33 cellular contexts compared by ENCODE assay signal in genomic region chr6:155412335-155412734, GRCh38. TPM values are rescaled to one million over a fixed set of nuclear protein-coding genes. Genes with fewer than 3 reads are reported as not detected.
DNase-seq lines count a peak whose midpoint lies in the region; ATAC-seq and TF ChIP-seq lines count a peak whose summit lies in the region.
"Had no signal": no experiment of that assay in that cellular context is flagged by ENCODE, and none has a peak within 500 bp of the region (broad histone marks: within the 10 kb centered on the region; RNA-seq: fewer than 3 reads in every experiment).

No MANE protein-coding gene starts in this region.

- H3K27me3 Mint-ChIP-seq in activated CD8-positive, alpha-beta T cell treated with anti-CD3 and anti-CD28 coated beads, Interleukin-2, amount 10 ng/mL, durations not matched to agents 7 days and 5 days (ENCODE audit: low read depth) = no peaks in the 10 kb centered on the region
- H3K27me3 Mint-ChIP-seq: activated B cell treated with CpG ODN at 0.5 μM for 24 hours; activated CD8-positive, alpha-beta memory T cell treated with anti-CD3 and anti-CD28 coated beads, Interleukin-2, amount 10 ng/mL, durations not matched to agents 7 days and 5 days; stimulated activated naive B cell treated with anti-CD40 and anti-IgM and Interleukin-4, amounts not matched to agents 10 μg/mL and 1 μg/mL and 100 μg/mL, for 72 hours had no signal

- H3K27ac Mint-ChIP-seq in activated CD8-positive, alpha-beta T cell treated with anti-CD3 and anti-CD28 coated beads, Interleukin-2, amount 10 ng/mL, durations not matched to agents 7 days and 5 days = no peak overlapping the region
- H3K27ac Mint-ChIP-seq: activated B cell treated with CpG ODN at 0.5 μM for 24 hours; activated CD8-positive, alpha-beta memory T cell treated with anti-CD3 and anti-CD28 coated beads, Interleukin-2, amount 10 ng/mL, durations not matched to agents 7 days and 5 days; activated naive CD4-positive, alpha-beta T cell treated with anti-CD3 and anti-CD28 coated beads for 36 hours; activated T-cell treated with anti-CD3 and anti-CD28 coated beads, Interleukin-2, amount 50 U/mL, for 72 hours; stimulated activated naive B cell treated with anti-CD40 and anti-IgM and Interleukin-4, amounts not matched to agents 10 μg/mL and 1 μg/mL and 100 μg/mL, for 72 hours had no signal

- no peak for ATAC-seq in HG02642 (IDR thresholded peaks at IDR 0.05; ENCODE audit: poor library complexity, unreplicated experiment)
- ATAC-seq in activated CD8-positive, alpha-beta T cell treated with anti-CD3 and anti-CD28 coated beads, Interleukin-2, amount 10 ng/mL, durations not matched to agents 7 days and 5 days = no peak
- ATAC-seq: activated CD8-positive, alpha-beta memory T cell treated with anti-CD3 and anti-CD28 coated beads, Interleukin-2, amount 10 ng/mL, durations not matched to agents 7 days and 5 days; activated T-cell treated with anti-CD3 and anti-CD28 coated beads, Interleukin-2, amount 50 U/mL, for 72 hours; heart left ventricle; pancreas; stimulated activated naive B cell treated with anti-CD40 and anti-IgM and Interleukin-4, amounts not matched to agents 10 μg/mL and 1 μg/mL and 100 μg/mL, for 72 hours had no signal

- no peak overlapping the region for H3K4me2 ChIP-seq in OCI-LY7 (ENCODE audit: low read length)
- H3K4me2 ChIP-seq: BLaER1 treated with 17β-estradiol and CSF1 and Interleukin-3, amounts not matched to agents 10 nM and 100 nM had no signal

- no peak overlapping the region for H2AFZ ChIP-seq in OCI-LY7 (ENCODE audit: low read length)

- no TSS peak for BruUV-seq in OCI-LY7 (replicated peaks; lab: Mats Ljungman, UMichigan)

- no peak overlapping the region for H3K4me3 ChIP-seq in AG10803 (ENCODE audit: low read length)
- H3K4me3 ChIP-seq in HEK293 (ENCODE audit: low read depth, low read length) = no peak overlapping the region
- H3K4me3 ChIP-seq in OCI-LY7 (ENCODE audit: low read depth, low read length, poor library complexity, severe bottlenecking) = no peak overlapping the region
- H3K4me3 ChIP-seq: BLaER1 treated with 17β-estradiol and CSF1 and Interleukin-3, amounts not matched to agents 10 nM and 100 nM; heart left ventricle; lung; pancreas; SJCRH30 had no signal

- H3K4me1 ChIP-seq in HEK293 (ENCODE audit: control insufficient read depth, insufficient read depth, low read length) (no peaks in the 10 kb centered on the region), OCI-LY7 (ENCODE audit: insufficient read depth, low read length, poor library complexity, severe bottlenecking) (peaks cover 4% of the 10 kb centered on the region)
- H3K4me1 ChIP-seq: pancreas, SJCRH30 had no signal

- no peaks in the 10 kb centered on the region for H3K9me3 Mint-ChIP-seq in activated CD8-positive, alpha-beta T cell treated with anti-CD3 and anti-CD28 coated beads, Interleukin-2, amount 10 ng/mL, durations not matched to agents 7 days and 5 days (ENCODE audit: insufficient read depth)
- H3K9me3 Mint-ChIP-seq: activated naive CD4-positive, alpha-beta T cell treated with anti-CD3 and anti-CD28 coated beads for 36 hours; stimulated activated naive B cell treated with anti-CD40 and anti-IgM and Interleukin-4, amounts not matched to agents 10 μg/mL and 1 μg/mL and 100 μg/mL, for 72 hours had no signal

- CTCF ChIA-PET in HEK293 (lab: Yijun Ruan, JAX) = interaction anchor here (0.6 to 1.0 kb wide), 3 partner anchors 78 to 124 kb away, joined by 3 to 4 read pairs (median 3); no protein-coding TSS in a partner anchor
- CTCF ChIA-PET in OCI-LY7 (lab: Charles Lee; ENCODE audit: unreplicated experiment) = no interaction called here
- CTCF ChIA-PET in activated CD8-positive, alpha-beta T cell treated with anti-CD3 and anti-CD28 coated beads, Interleukin-2, amount 10 ng/mL, durations not matched to agents 7 days and 5 days (lab: Charles Lee) = no interaction called here

- no peak overlapping the region for H3K4me3 Mint-ChIP-seq in activated CD8-positive, alpha-beta T cell treated with anti-CD3 and anti-CD28 coated beads, Interleukin-2, amount 10 ng/mL, durations not matched to agents 7 days and 5 days
- H3K4me3 Mint-ChIP-seq: activated B cell treated with CpG ODN at 0.5 μM for 24 hours; activated CD8-positive, alpha-beta memory T cell treated with anti-CD3 and anti-CD28 coated beads, Interleukin-2, amount 10 ng/mL, durations not matched to agents 7 days and 5 days; activated naive CD4-positive, alpha-beta T cell treated with anti-CD3 and anti-CD28 coated beads for 36 hours; activated T-cell treated with anti-CD3 and anti-CD28 coated beads, Interleukin-2, amount 50 U/mL, for 72 hours; nephron progenitor cell; stimulated activated naive B cell treated with anti-CD40 and anti-IgM and Interleukin-4, amounts not matched to agents 10 μg/mL and 1 μg/mL and 100 μg/mL, for 72 hours had no signal

- no peaks in the 10 kb centered on the region for H3K36me3 Mint-ChIP-seq in activated CD8-positive, alpha-beta T cell treated with anti-CD3 and anti-CD28 coated beads, Interleukin-2, amount 10 ng/mL, durations not matched to agents 7 days and 5 days (ENCODE audit: low read depth)
- H3K36me3 Mint-ChIP-seq: activated CD8-positive, alpha-beta memory T cell treated with anti-CD3 and anti-CD28 coated beads, Interleukin-2, amount 10 ng/mL, durations not matched to agents 7 days and 5 days; stimulated activated naive B cell treated with anti-CD40 and anti-IgM and Interleukin-4, amounts not matched to agents 10 μg/mL and 1 μg/mL and 100 μg/mL, for 72 hours had no signal

- H3K9me3 ChIP-seq in HEK293 (ENCODE audit: control insufficient read depth, insufficient read depth, low read depth, low read length) (no peaks in the 10 kb centered on the region), OCI-LY7 (ENCODE audit: low read length) (no peaks in the 10 kb centered on the region)
- H3K9me3 ChIP-seq: heart left ventricle, pancreas, SJCRH30 had no signal

- H3K9me2 ChIP-seq in OCI-LY7 (ENCODE audit: insufficient read depth, low read length) = no peaks in the 10 kb centered on the region

- POLR2A ChIA-PET in HEK293 (lab: Yijun Ruan, JAX) = no interaction called here
- POLR2A ChIA-PET in OCI-LY7 (lab: Charles Lee) = interaction anchor here (0.6 to 1.0 kb wide), 3 partner anchors 9 to 719 kb away, joined by 3 read pairs; no protein-coding TSS in a partner anchor
- POLR2A ChIA-PET in activated CD8-positive, alpha-beta T cell treated with anti-CD3 and anti-CD28 coated beads, Interleukin-2, amount 10 ng/mL, durations not matched to agents 7 days and 5 days (lab: Charles Lee) = no interaction called here

- no peaks in the 10 kb centered on the region for H3K79me2 ChIP-seq in OCI-LY7 (ENCODE audit: insufficient read depth, low read depth, low read length)

- no peak for TF ChIP-seq CTCF in AG10803 (conservative IDR thresholded peaks at IDR 0.05; ENCODE audit: low read length)
- no peak for TF ChIP-seq CTCF in HEK293 (tag by site-specific recombination; IDR thresholded peaks at IDR 0.05)
- no peak for TF ChIP-seq CTCF in OCI-LY7 (conservative IDR thresholded peaks at IDR 0.05; ENCODE audit: low read length)

- peak; percentile 29 for DNase-seq in AG10803 (ENCODE audit: low read depth)
- DNase-seq in astrocyte of the hippocampus (ENCODE audit: low read depth, low spot score) = peak; percentile 39
- peak; percentile 35 for DNase-seq in left kidney (ENCODE audit: low read depth, low spot score)
- DNase-seq in activated T-cell treated with anti-CD3 and anti-CD28 coated beads, Interleukin-2, amount 50 U/mL, for 48 hours = no peak
- DNase-seq in OCI-LY7 (ENCODE audit: low spot score) = no peak
- DNase-seq in activated CD8-positive, alpha-beta T cell treated with anti-CD3 and anti-CD28 coated beads, Interleukin-2, amount 10 ng/mL, durations not matched to agents 7 days and 5 days = no peak
- DNase-seq: activated B cell treated with CpG ODN at 0.5 μM for 24 hours; activated CD4-positive, alpha-beta T cell treated with anti-CD3 and anti-CD28 coated beads, Interleukin-2, amount 50 U/mL, for 1 hour; activated CD8-positive, alpha-beta memory T cell treated with anti-CD3 and anti-CD28 coated beads, Interleukin-2, amount 10 ng/mL, durations not matched to agents 7 days and 5 days; activated naive CD4-positive, alpha-beta T cell treated with anti-CD3 and anti-CD28 coated beads for 36 hours; activated T-cell treated with anti-CD3 and anti-CD28 coated beads, Interleukin-2, amount 50 U/mL, for 72 hours; cerebellar nuclear complex; DND-41; heart left ventricle; NCI-H1105 treated with DMSO at 0.1 percent for 48 hours; NCI-H1930; NCI-H526; nephron progenitor cell; pancreas; SJCRH30; stimulated activated CD4-positive, alpha-beta T cell treated with anti-CD3 and anti-CD28 coated beads, Interleukin-12 subunit alpha, Interleukin-12 subunit beta, amount 100 ng/mL, for 4 hours; stimulated activated CD4-positive, alpha-beta T cell treated with anti-CD3 and anti-CD28 coated beads, Interleukin-4, amount 100 ng/mL, for 1 hour; stimulated activated naive B cell treated with anti-CD40 and anti-IgM and Interleukin-4, amounts not matched to agents 10 μg/mL and 1 μg/mL and 100 μg/mL, for 72 hours; T-helper 1 cell had no signal

- H3K4me1 Mint-ChIP-seq in activated CD8-positive, alpha-beta T cell treated with anti-CD3 and anti-CD28 coated beads, Interleukin-2, amount 10 ng/mL, durations not matched to agents 7 days and 5 days (ENCODE audit: low read depth) = peaks cover 4% of the 10 kb centered on the region

- intact Hi-C loops in OCI-LY7 (cut with micrococcal nuclease; ENCODE audit: unreplicated experiment) = no loop called here

- H3K36me3 ChIP-seq in HEK293 (ENCODE audit: control insufficient read depth in 2 of 2, insufficient read depth in 1 of 2, low read length in 2 of 2) = no peaks in the 10 kb centered on the region
- no peaks in the 10 kb centered on the region for H3K36me3 ChIP-seq in OCI-LY7 (ENCODE audit: insufficient read depth, low read length)
- H3K36me3 ChIP-seq: BLaER1 treated with 17β-estradiol and CSF1 and Interleukin-3, amounts not matched to agents 10 nM and 100 nM; heart left ventricle; pancreas; SJCRH30 had no signal

- no peaks in the 10 kb centered on the region for H4K20me1 ChIP-seq in OCI-LY7 (ENCODE audit: insufficient read depth, low read length)
- H4K20me1 ChIP-seq: BLaER1 treated with 17β-estradiol and CSF1 and Interleukin-3, amounts not matched to agents 10 nM and 100 nM had no signal

- H3K27ac ChIP-seq in HEK293 (ENCODE audit: extremely low read depth, low read depth, low read length) (no peak overlapping the region), OCI-LY7 (ENCODE audit: low read depth, low read length, poor library complexity, severe bottlenecking) (no peak overlapping the region)
- H3K27ac ChIP-seq: BLaER1 treated with 17β-estradiol and CSF1 and Interleukin-3, amounts not matched to agents 10 nM and 100 nM; heart left ventricle; HL-60; pancreas; SJCRH30 had no signal

TF ChIP-seq in HEK293, 187 proteins besides CTCF, POLR2A, EP300 and RAD21 (continues in another document):
- no peak for TF ChIP-seq ZNF112 (tag by site-specific recombination; IDR thresholded peaks at IDR 0.05)

RNA-seq across cellular contexts. Expression of gene NOX3, which starts 43.3 kb away (rescaled TPM):
- 0.22 TPM in 1 of 2 replicates, not detected in the other for total RNA-seq in OCI-LY7 (2014; rRNA removed; shearing (Covaris generic))
- not detected in 2 replicates for total RNA-seq in OCI-LY7 (2022)
- not detected for total RNA-seq in activated CD8-positive, alpha-beta T cell treated with anti-CD3 and anti-CD28 coated beads, Interleukin-2, amount 10 ng/mL, durations not matched to agents 7 days and 5 days
- total RNA-seq: activated B cell treated with CpG ODN at 0.5 μM for 24 hours; activated CD8-positive, alpha-beta memory T cell treated with anti-CD3 and anti-CD28 coated beads, Interleukin-2, amount 10 ng/mL, durations not matched to agents 7 days and 5 days; activated naive CD4-positive, alpha-beta T cell treated with anti-CD3 and anti-CD28 coated beads for 36 hours; activated T-cell treated with anti-CD3 and anti-CD28 coated beads, Interleukin-2, amount 50 U/mL, for 72 hours; heart left ventricle; lung; mucosa of gallbladder; pancreas; right cardiac atrium; SJCRH30; temporal lobe; urinary bladder had no signal

Comparison
In these comparisons a context has a peak if more than half of its experiments do, and no peak if none do; other contexts are left out.
1. DNase-seq: peak in AG10803 (single experiment), astrocyte of the hippocampus (single experiment) and left kidney (single experiment); none in activated T-cell treated with anti-CD3 and anti-CD28 coated beads, Interleukin-2, amount 50 U/mL, for 48 hours (0 of 2), OCI-LY7 (single experiment) and activated CD8-positive, alpha-beta T cell treated with anti-CD3 and anti-CD28 coated beads, Interleukin-2, amount 10 ng/mL, durations not matched to agents 7 days and 5 days (single experiment).